1 cellular context compared by ENCODE assay signal in genomic region chr1:206672844-206673758, GRCh38.
TF ChIP-seq lines count a peak whose summit lies in the region.

No MANE protein-coding gene starts in this region.

TF ChIP-seq in K562, 482 proteins besides CTCF, POLR2A, EP300 and RAD21 (continued from another document and continues in another):
- TF ChIP-seq E2F4 (CRISPR knock-in tag; IDR thresholded peaks at IDR 0.05; ENCODE audit: low read depth) (no peak), BRD9 (IDR thresholded peaks at IDR 0.05; ENCODE audit: low read depth, partially characterized antibody) (peak; percentile 93), AFF4 (CRISPR knock-in tag; IDR thresholded peaks at IDR 0.05) (no peak), IFI16 (CRISPR knock-in tag; IDR thresholded peaks at IDR 0.05) (no peak), ZNF609 (CRISPR knock-in tag; IDR thresholded peaks at IDR 0.05; ENCODE audit: borderline replicate concordance) (no peak), HSF4 (CRISPR knock-in tag; IDR thresholded peaks at IDR 0.05; ENCODE audit: borderline replicate concordance) (no peak), RB1 (IDR thresholded peaks at IDR 0.05; ENCODE audit: low read depth) (peak; percentile 41; the same call in 1 of the 2 replicates), HDAC1 (IDR thresholded peaks at IDR 0.05) (peak; percentile 7 to 86; a peak in 3 of 4 replicates), ERF (CRISPR knock-in tag; IDR thresholded peaks at IDR 0.05) (peak; percentile 88; the same call in 1 of the 2 replicates), ARNT (IDR thresholded peaks at IDR 0.05) (peak; percentile 84 to 95), ZNF696 (CRISPR knock-in tag; conservative IDR thresholded peaks at IDR 0.05) (no peak), CC2D1A (IDR thresholded peaks at IDR 0.05) (peak; percentile 84; the same call in 1 of the 2 replicates), DEAF1 (CRISPR knock-in tag; IDR thresholded peaks at IDR 0.05) (no peak), ZNF75A (CRISPR knock-in tag; IDR thresholded peaks at IDR 0.05) (no peak), ZNF699 (CRISPR knock-in tag; IDR thresholded peaks at IDR 0.05; ENCODE audit: insufficient replicate concordance) (no peak), ZBTB49 (CRISPR knock-in tag; IDR thresholded peaks at IDR 0.05; ENCODE audit: borderline replicate concordance) (no peak), NR3C1 (CRISPR knock-in tag; IDR thresholded peaks at IDR 0.05) (no peak), POLR3A (IDR thresholded peaks at IDR 0.05; ENCODE audit: borderline replicate concordance, extremely low read depth, insufficient read depth, insufficient read length) (no peak), ZC3H4 (CRISPR knock-in tag; IDR thresholded peaks at IDR 0.05; ENCODE audit: borderline replicate concordance) (no peak), PYGO2 (tag; IDR thresholded peaks at IDR 0.05) (peak; percentile 83), IRF9 (tag; IDR thresholded peaks at IDR 0.05) (no peak; the same call in 1 of the 2 replicates), DIDO1 (tag; IDR thresholded peaks at IDR 0.05; ENCODE audit: low read depth) (0 out of 2 replicates have a peak, but pooled peaks have one; percentile 55), ELF2 (CRISPR knock-in tag; IDR thresholded peaks at IDR 0.05) (no peak), CAMTA2 (CRISPR knock-in tag; conservative IDR thresholded peaks at IDR 0.05) (no peak), RUNX1 (IDR thresholded peaks at IDR 0.05; ENCODE audit: low read depth) (peak; percentile 75; the same call in 1 of the 2 replicates), FOXP1 (CRISPR knock-in tag; IDR thresholded peaks at IDR 0.05) (peak; percentile 61; the same call in 1 of the 2 replicates), ZBTB1 (CRISPR knock-in tag; IDR thresholded peaks at IDR 0.05; ENCODE audit: borderline replicate concordance, low read depth) (no peak), PTTG1 (tag; IDR thresholded peaks at IDR 0.05; ENCODE audit: low read depth) (no peak), SMARCA4 (IDR thresholded peaks at IDR 0.05) (peak; percentile 99), SRSF9 (IDR thresholded peaks at IDR 0.05; ENCODE audit: borderline replicate concordance, low read depth, low read length) (no peak), KLF10 (CRISPR knock-in tag; IDR thresholded peaks at IDR 0.05) (no peak), SMARCC2 (IDR thresholded peaks at IDR 0.05; ENCODE audit: low read depth) (peak; percentile 98), PTRF (tag; IDR thresholded peaks at IDR 0.05) (peak; percentile 34; the same call in 1 of the 2 replicates), ZFPM2 (CRISPR knock-in tag; IDR thresholded peaks at IDR 0.05) (no peak), MTF1 (CRISPR knock-in tag; IDR thresholded peaks at IDR 0.05; ENCODE audit: borderline replicate concordance) (no peak), TCFL5 (CRISPR knock-in tag; conservative IDR thresholded peaks at IDR 0.05) (peak; percentile 5; the same call in 1 of the 2 replicates), HOXB6 (CRISPR knock-in tag; IDR thresholded peaks at IDR 0.05; ENCODE audit: borderline replicate concordance) (no peak), ZNF589 (CRISPR knock-in tag; IDR thresholded peaks at IDR 0.05; ENCODE audit: low read depth) (no peak), SIX5 (IDR thresholded peaks at IDR 0.05; ENCODE audit: borderline replicate concordance in 1 of 2, insufficient read depth in 1 of 2, low read depth in 1 of 2, low read length in 2 of 2) (no peak), ADNP (tag; IDR thresholded peaks at IDR 0.05) (peak; percentile 78), RBM17 (IDR thresholded peaks at IDR 0.05; ENCODE audit: borderline replicate concordance, low read depth, low read length) (no peak), PCBP1 (IDR thresholded peaks at IDR 0.05; ENCODE audit: low read depth, low read length, poor library complexity, severe bottlenecking) (no peak), ZNF232 (CRISPR knock-in tag; IDR thresholded peaks at IDR 0.05) (no peak), KDM1A (IDR thresholded peaks at IDR 0.05) (peak; percentile 68 to 89; a peak in 3 of 4 replicates), ZMIZ1 (IDR thresholded peaks at IDR 0.05; ENCODE audit: low read depth in 2 of 2, low read length in 2 of 2) (peak in 1 of 2 experiments; percentile 97; a peak in 2 of 4 replicates), SRSF1 (IDR thresholded peaks at IDR 0.05; ENCODE audit: low read depth, low read length) (no peak)
